In genomic region chr4:108527729-108528128, GRCh38 we compare ENCODE assay signal across 14 cellular contexts.
A peak's percentile ranks its signal among the peaks of the same experiment; 100 is the strongest.
DNase-seq lines count a peak whose midpoint lies in the region; ATAC-seq and TF ChIP-seq lines count a peak whose summit lies in the region.
"Had no signal": no experiment of that assay in that cellular context is flagged by ENCODE, and none has a peak within 500 bp of the region (broad histone marks: within the 10 kb centered on the region; RNA-seq: fewer than 3 reads in every experiment).

No MANE protein-coding gene starts in this region.

- ATAC-seq in GM19372 (IDR thresholded peaks at IDR 0.05; ENCODE audit: low read depth, unreplicated experiment): peak; percentile 85
- ATAC-seq in activated naive CD4-positive, alpha-beta T cell treated with anti-CD3 and anti-CD28 coated beads, Interleukin-2, amount 50 U/mL, for 72 hours: peak; percentile 52 to 60
- ATAC-seq: stimulated activated memory B cell treated with anti-CD40 and anti-IgM and Interleukin-4, amounts not matched to agents 10 μg/mL and 1 μg/mL and 100 μg/mL, for 72 hours had no signal

- TF ChIP-seq CTCF in type B pancreatic cell (conservative IDR thresholded peaks at IDR 0.05): no peak

- no peaks in the 10 kb centered on the region for H3K4me1 Mint-ChIP-seq in type B pancreatic cell (ENCODE audit: unreplicated experiment)

- no peak overlapping the region for H3K4me3 Mint-ChIP-seq in type B pancreatic cell
- H3K4me3 Mint-ChIP-seq: stimulated activated memory B cell treated with anti-CD40 and anti-IgM and Interleukin-4, amounts not matched to agents 10 μg/mL and 1 μg/mL and 100 μg/mL, for 72 hours had no signal

- peaks cover 18 to 35% of the 10 kb centered on the region in 2 donors for H3K9me3 Mint-ChIP-seq in activated naive CD4-positive, alpha-beta T cell treated with anti-CD3 and anti-CD28 coated beads, Interleukin-2, amount 50 U/mL, for 72 hours
- no peaks in the 10 kb centered on the region for H3K9me3 Mint-ChIP-seq in type B pancreatic cell

- H3K36me3 Mint-ChIP-seq in activated naive CD4-positive, alpha-beta T cell treated with anti-CD3 and anti-CD28 coated beads, Interleukin-2, amount 50 U/mL, for 72 hours: peaks cover 22 to 48% of the 10 kb centered on the region in 2 donors
- H3K36me3 Mint-ChIP-seq in type B pancreatic cell: no peaks in the 10 kb centered on the region
- H3K36me3 Mint-ChIP-seq: stimulated activated memory B cell treated with anti-CD40 and anti-IgM and Interleukin-4, amounts not matched to agents 10 μg/mL and 1 μg/mL and 100 μg/mL, for 72 hours had no signal

- peak overlapping the region; percentile 7 to 80 for H3K27ac Mint-ChIP-seq in activated naive CD4-positive, alpha-beta T cell treated with anti-CD3 and anti-CD28 coated beads, Interleukin-2, amount 50 U/mL, for 72 hours
- H3K27ac Mint-ChIP-seq in type B pancreatic cell: no peak overlapping the region
- H3K27ac Mint-ChIP-seq: stimulated activated memory B cell treated with anti-CD40 and anti-IgM and Interleukin-4, amounts not matched to agents 10 μg/mL and 1 μg/mL and 100 μg/mL, for 72 hours had no signal

- H3K27me3 Mint-ChIP-seq in type B pancreatic cell: peaks cover 4% of the 10 kb centered on the region
- H3K27me3 Mint-ChIP-seq: naive B cell had no signal

- peak; percentile 6 for DNase-seq in GDM1 (lab: John Stamatoyannopoulos, UW)
- DNase-seq in KG1 (lab: John Stamatoyannopoulos, UW): peak; percentile 48
- no peak for DNase-seq in activated naive CD4-positive, alpha-beta T cell treated with anti-CD3 and anti-CD28 coated beads, Interleukin-2, amount 50 U/mL, for 72 hours (ENCODE audit: low spot score in 2 of 2)
- DNase-seq in SW480 (ENCODE audit: low spot score): no peak
- no peak for DNase-seq in NCI-H2107 (lab: John Stamatoyannopoulos, UW)
- no peak for DNase-seq in superior temporal gyrus (ENCODE audit: extremely low spot score)
- DNase-seq in type B pancreatic cell (ENCODE audit: extremely low spot score, unreplicated experiment): no peak
- DNase-seq: DMS153, erythroblast, naive B cell, NCI-H2227 treated with DMSO at 0.1 percent for 48 hours, spleen had no signal

Comparison
In these comparisons a context has a peak if more than half of its experiments do, and no peak if none do; other contexts are left out.
1. DNase-seq: peak in GDM1 (single experiment) and KG1 (single experiment); none in activated naive CD4-positive, alpha-beta T cell treated with anti-CD3 and anti-CD28 coated beads, Interleukin-2, amount 50 U/mL, for 72 hours (0 of 2), SW480 (single experiment), NCI-H2107 (single experiment), superior temporal gyrus (single experiment) and type B pancreatic cell (single experiment).